Comparison of ENCODE assay signal across 1 cellular context in genomic region chr4:74453037-74453635, GRCh38.
TF ChIP-seq lines count a peak whose summit lies in the region.

No MANE protein-coding gene starts in this region.

TF ChIP-seq in IMR-90, 13 proteins besides CTCF, POLR2A, EP300 and RAD21:
- TF ChIP-seq NFE2L2 (IDR thresholded peaks at IDR 0.05; ENCODE audit: low read depth, low read length) = no peak
- TF ChIP-seq SMC3 (IDR thresholded peaks at IDR 0.05; ENCODE audit: low read depth, low read length) = no peak
- no peak for TF ChIP-seq MAFK (IDR thresholded peaks at IDR 0.05; ENCODE audit: low read depth, low read length)
- TF ChIP-seq MXI1 (IDR thresholded peaks at IDR 0.05; ENCODE audit: borderline replicate concordance, low read depth, low read length) = no peak
- TF ChIP-seq FOS (IDR thresholded peaks at IDR 0.05; ENCODE audit: low read depth, low read length) = no peak
- TF ChIP-seq ELK1 (IDR thresholded peaks at IDR 0.05; ENCODE audit: borderline replicate concordance, low read depth, low read length) = no peak
- TF ChIP-seq RCOR1 (IDR thresholded peaks at IDR 0.05; ENCODE audit: insufficient replicate concordance, low read length) = no peak
- TF ChIP-seq MAZ (IDR thresholded peaks at IDR 0.05; ENCODE audit: borderline replicate concordance, low read depth, low read length) = no peak
- TF ChIP-seq USF2 (IDR thresholded peaks at IDR 0.05; ENCODE audit: low read depth, low read length) = no peak
- no peak for TF ChIP-seq RFX5 (IDR thresholded peaks at IDR 0.05; ENCODE audit: low read depth, low read length)
- no peak for TF ChIP-seq BHLHE40 (IDR thresholded peaks at IDR 0.05; ENCODE audit: low read depth, low read length)
- no peak for TF ChIP-seq CHD1 (IDR thresholded peaks at IDR 0.05; ENCODE audit: low read depth, low read length)
- no peak for TF ChIP-seq CEBPB (IDR thresholded peaks at IDR 0.05; ENCODE audit: low read depth, low read length)
